Comparison of ENCODE assay signal across 1 cellular context in the genomic region with DNA sequence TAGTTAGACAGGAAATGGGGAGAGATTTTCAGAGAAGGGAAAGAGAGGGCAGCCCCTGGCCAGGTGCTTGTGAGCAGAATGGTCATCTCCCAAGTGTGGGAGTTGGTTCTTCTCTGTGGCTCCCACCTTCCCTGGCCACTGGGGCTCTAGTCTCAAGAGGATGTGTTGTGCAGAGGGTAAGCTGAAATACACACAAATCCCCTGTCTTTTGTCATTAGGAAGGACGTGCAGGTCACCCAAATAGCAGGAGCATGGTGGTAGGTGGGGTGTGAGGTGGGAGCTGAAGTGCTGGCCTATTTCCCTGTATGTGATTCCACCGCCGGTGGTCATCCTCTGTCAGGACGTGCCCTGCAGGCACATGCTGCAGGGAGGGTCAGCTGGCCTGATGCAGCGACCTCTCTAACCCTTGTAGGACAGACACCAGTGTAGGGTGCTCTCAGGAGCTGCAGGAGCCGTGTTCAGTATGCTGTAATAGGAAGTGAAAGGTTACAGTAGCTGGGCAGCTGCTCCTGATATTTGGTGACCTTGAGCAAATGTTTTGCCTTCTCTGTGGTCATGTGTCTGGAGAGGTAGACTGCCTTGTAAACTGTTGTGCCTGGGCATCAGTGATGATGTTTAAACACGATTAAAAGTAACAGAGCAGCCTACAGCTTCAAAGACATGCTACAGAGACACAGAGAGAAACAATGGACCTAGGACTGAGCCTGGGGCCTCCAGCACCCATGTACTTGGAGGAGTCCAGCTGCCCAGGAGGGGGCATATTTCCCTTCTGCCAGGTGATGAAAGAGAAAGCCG.
TF ChIP-seq lines count a peak whose summit lies in the region.

No MANE protein-coding gene starts in this region.

TF ChIP-seq in HepG2, 621 proteins besides CTCF, POLR2A, EP300 and RAD21 (continued from another document and continues in another):
- TF ChIP-seq, protein P1, sequence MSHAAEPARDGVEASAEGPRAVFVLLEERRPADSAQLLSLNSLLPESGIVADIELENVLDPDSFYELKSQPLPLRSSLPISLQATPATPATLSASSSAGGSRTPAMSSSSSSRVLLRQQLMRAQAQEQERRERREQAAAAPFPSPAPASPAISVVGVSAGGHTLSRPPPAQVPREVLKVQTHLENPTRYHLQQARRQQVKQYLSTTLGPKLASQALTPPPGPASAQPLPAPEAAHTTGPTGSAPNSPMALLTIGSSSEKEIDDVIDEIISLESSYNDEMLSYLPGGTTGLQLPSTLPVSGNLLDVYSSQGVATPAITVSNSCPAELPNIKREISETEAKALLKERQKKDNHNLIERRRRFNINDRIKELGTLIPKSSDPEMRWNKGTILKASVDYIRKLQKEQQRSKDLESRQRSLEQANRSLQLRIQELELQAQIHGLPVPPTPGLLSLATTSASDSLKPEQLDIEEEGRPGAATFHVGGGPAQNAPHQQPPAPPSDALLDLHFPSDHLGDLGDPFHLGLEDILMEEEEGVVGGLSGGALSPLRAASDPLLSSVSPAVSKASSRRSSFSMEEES (CRISPR knock-in tag; IDR thresholded peaks at IDR 0.05), result peak; percentile 97
- TF ChIP-seq ZNF614 (CRISPR knock-in tag; IDR thresholded peaks at IDR 0.05; ENCODE audit: borderline replicate concordance) (peak; percentile 59; the same call in 1 of the 2 replicates), ZBTB42 (CRISPR knock-in tag; IDR thresholded peaks at IDR 0.05) (0 out of 2 replicates have a peak, but pooled peaks have one; percentile 58), ZNF569 (CRISPR knock-in tag; IDR thresholded peaks at IDR 0.05; ENCODE audit: borderline replicate concordance) (no peak), ZNF17 (CRISPR knock-in tag; IDR thresholded peaks at IDR 0.05) (no peak), ZNF772 (CRISPR knock-in tag; IDR thresholded peaks at IDR 0.05) (no peak), ARID4A (CRISPR knock-in tag; IDR thresholded peaks at IDR 0.05; ENCODE audit: borderline replicate concordance) (peak; percentile 72; the same call in 1 of the 2 replicates), CAMTA2 (CRISPR knock-in tag; IDR thresholded peaks at IDR 0.05; ENCODE audit: borderline replicate concordance) (0 out of 2 replicates have a peak, but pooled peaks have one; percentile 27), HHEX (CRISPR knock-in tag; IDR thresholded peaks at IDR 0.05) (no peak), PITX1 (CRISPR knock-in tag; IDR thresholded peaks at IDR 0.05) (peak; percentile 60), ZFP90 (CRISPR knock-in tag; IDR thresholded peaks at IDR 0.05; ENCODE audit: borderline replicate concordance) (no peak), FOXJ3 (CRISPR knock-in tag; IDR thresholded peaks at IDR 0.05; ENCODE audit: borderline replicate concordance) (no peak; the same call in 1 of the 2 replicates), ZNF563 (CRISPR knock-in tag; IDR thresholded peaks at IDR 0.05) (no peak), DPF2 (CRISPR knock-in tag; IDR thresholded peaks at IDR 0.05; ENCODE audit: borderline replicate concordance, low read depth) (peak; percentile 51; the same call in 1 of the 2 replicates), HNRNPH1 (optimal IDR thresholded peaks at IDR 0.05; ENCODE audit: low read depth, low read length) (no peak), FOXC1 (CRISPR knock-in tag; IDR thresholded peaks at IDR 0.05; ENCODE audit: borderline replicate concordance) (peak; percentile 56; the same call in 1 of the 2 replicates), ZBTB14 (CRISPR knock-in tag; IDR thresholded peaks at IDR 0.05) (no peak), PCBP1 (IDR thresholded peaks at IDR 0.05; ENCODE audit: borderline replicate concordance, low read depth, low read length) (no peak), CENPX (CRISPR knock-in tag; IDR thresholded peaks at IDR 0.05) (no peak), FIP1L1 (IDR thresholded peaks at IDR 0.05; ENCODE audit: borderline replicate concordance, insufficient read depth, low read depth, low read length) (no peak), ZFP36L2 (CRISPR knock-in tag; IDR thresholded peaks at IDR 0.05) (no peak), SNAPC2 (CRISPR knock-in tag; IDR thresholded peaks at IDR 0.05) (peak; percentile 89; the same call in 1 of the 2 replicates), ZNF224 (CRISPR knock-in tag; IDR thresholded peaks at IDR 0.05) (0 out of 2 replicates have a peak, but pooled peaks have one; percentile 53), ZNF12 (CRISPR knock-in tag; IDR thresholded peaks at IDR 0.05) (peak; percentile 81), ZSCAN21 (CRISPR knock-in tag; IDR thresholded peaks at IDR 0.05; ENCODE audit: borderline replicate concordance) (peak; percentile 88), ZNF850 (CRISPR knock-in tag; conservative IDR thresholded peaks at IDR 0.05) (no peak), ZC3H4 (CRISPR knock-in tag; IDR thresholded peaks at IDR 0.05; ENCODE audit: borderline replicate concordance) (peak; percentile 57; the same call in 1 of the 2 replicates), ZBTB7B (CRISPR knock-in tag; IDR thresholded peaks at IDR 0.05) (no peak), ZNF431 (CRISPR knock-in tag; IDR thresholded peaks at IDR 0.05; ENCODE audit: borderline replicate concordance, low read depth) (no peak), NFYB (CRISPR knock-in tag; IDR thresholded peaks at IDR 0.05) (no peak), CHD4 (IDR thresholded peaks at IDR 0.05; ENCODE audit: borderline replicate concordance, low read length) (no peak), ZNF552 (CRISPR knock-in tag; IDR thresholded peaks at IDR 0.05; ENCODE audit: borderline replicate concordance) (no peak), ZSCAN5A (CRISPR knock-in tag; IDR thresholded peaks at IDR 0.05; ENCODE audit: borderline replicate concordance) (peak; percentile 77; the same call in 1 of the 2 replicates), NFE2L2 (IDR thresholded peaks at IDR 0.05; ENCODE audit: low read length) (no peak), MED1 (CRISPR knock-in tag; IDR thresholded peaks at IDR 0.05) (peak; percentile 87), NCOA2 (CRISPR knock-in tag; IDR thresholded peaks at IDR 0.05) (peak; percentile 78; the same call in 1 of the 2 replicates)
- TF ChIP-seq, protein P2, sequence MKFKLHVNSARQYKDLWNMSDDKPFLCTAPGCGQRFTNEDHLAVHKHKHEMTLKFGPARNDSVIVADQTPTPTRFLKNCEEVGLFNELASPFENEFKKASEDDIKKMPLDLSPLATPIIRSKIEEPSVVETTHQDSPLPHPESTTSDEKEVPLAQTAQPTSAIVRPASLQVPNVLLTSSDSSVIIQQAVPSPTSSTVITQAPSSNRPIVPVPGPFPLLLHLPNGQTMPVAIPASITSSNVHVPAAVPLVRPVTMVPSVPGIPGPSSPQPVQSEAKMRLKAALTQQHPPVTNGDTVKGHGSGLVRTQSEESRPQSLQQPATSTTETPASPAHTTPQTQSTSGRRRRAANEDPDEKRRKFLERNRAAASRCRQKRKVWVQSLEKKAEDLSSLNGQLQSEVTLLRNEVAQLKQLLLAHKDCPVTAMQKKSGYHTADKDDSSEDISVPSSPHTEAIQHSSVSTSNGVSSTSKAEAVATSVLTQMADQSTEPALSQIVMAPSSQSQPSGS (CRISPR knock-in tag; IDR thresholded peaks at IDR 0.05), result peak; percentile 74; the same call in 1 of the 2 replicates
- TF ChIP-seq, protein P3, sequence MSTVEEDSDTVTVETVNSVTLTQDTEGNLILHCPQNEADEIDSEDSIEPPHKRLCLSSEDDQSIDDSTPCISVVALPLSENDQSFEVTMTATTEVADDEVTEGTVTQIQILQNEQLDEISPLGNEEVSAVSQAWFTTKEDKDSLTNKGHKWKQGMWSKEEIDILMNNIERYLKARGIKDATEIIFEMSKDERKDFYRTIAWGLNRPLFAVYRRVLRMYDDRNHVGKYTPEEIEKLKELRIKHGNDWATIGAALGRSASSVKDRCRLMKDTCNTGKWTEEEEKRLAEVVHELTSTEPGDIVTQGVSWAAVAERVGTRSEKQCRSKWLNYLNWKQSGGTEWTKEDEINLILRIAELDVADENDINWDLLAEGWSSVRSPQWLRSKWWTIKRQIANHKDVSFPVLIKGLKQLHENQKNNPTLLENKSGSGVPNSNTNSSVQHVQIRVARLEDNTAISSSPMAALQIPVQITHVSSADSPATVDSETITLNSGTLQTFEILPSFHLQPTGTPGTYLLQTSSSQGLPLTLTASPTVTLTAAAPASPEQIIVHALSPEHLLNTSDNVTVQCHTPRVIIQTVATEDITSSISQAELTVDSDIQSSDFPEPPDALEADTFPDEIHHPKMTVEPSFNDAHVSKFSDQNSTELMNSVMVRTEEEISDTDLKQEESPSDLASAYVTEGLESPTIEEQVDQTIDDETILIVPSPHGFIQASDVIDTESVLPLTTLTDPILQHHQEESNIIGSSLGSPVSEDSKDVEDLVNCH (CRISPR knock-in tag; IDR thresholded peaks at IDR 0.05), result no peak
- TF ChIP-seq, protein P4, sequence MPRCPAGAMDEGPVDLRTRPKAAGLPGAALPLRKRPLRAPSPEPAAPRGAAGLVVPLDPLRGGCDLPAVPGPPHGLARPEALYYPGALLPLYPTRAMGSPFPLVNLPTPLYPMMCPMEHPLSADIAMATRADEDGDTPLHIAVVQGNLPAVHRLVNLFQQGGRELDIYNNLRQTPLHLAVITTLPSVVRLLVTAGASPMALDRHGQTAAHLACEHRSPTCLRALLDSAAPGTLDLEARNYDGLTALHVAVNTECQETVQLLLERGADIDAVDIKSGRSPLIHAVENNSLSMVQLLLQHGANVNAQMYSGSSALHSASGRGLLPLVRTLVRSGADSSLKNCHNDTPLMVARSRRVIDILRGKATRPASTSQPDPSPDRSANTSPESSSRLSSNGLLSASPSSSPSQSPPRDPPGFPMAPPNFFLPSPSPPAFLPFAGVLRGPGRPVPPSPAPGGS (CRISPR knock-in tag; IDR thresholded peaks at IDR 0.05), result no peak
- TF ChIP-seq, protein P5, sequence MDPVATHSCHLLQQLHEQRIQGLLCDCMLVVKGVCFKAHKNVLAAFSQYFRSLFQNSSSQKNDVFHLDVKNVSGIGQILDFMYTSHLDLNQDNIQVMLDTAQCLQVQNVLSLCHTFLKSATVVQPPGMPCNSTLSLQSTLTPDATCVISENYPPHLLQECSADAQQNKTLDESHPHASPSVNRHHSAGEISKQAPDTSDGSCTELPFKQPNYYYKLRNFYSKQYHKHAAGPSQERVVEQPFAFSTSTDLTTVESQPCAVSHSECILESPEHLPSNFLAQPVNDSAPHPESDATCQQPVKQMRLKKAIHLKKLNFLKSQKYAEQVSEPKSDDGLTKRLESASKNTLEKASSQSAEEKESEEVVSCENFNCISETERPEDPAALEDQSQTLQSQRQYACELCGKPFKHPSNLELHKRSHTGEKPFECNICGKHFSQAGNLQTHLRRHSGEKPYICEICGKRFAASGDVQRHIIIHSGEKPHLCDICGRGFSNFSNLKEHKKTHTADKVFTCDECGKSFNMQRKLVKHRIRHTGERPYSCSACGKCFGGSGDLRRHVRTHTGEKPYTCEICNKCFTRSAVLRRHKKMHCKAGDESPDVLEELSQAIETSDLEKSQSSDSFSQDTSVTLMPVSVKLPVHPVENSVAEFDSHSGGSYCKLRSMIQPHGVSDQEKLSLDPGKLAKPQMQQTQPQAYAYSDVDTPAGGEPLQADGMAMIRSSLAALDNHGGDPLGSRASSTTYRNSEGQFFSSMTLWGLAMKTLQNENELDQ (CRISPR knock-in tag; IDR thresholded peaks at IDR 0.05; ENCODE audit: borderline replicate concordance), result no peak; the same call in 1 of the 2 replicates
